Comparison of ENCODE assay signal across 16 cellular contexts in genomic region chr2:10617241-10617640, GRCh38.
"Had no signal": no experiment of that assay in that cellular context is flagged by ENCODE, and none has a peak within 500 bp of the region (broad histone marks: within the 10 kb centered on the region; RNA-seq: fewer than 3 reads in every experiment).

No MANE protein-coding gene starts in this region.

- H3K9me3 ChIP-seq: mucosa of descending colon, sigmoid colon, stomach, thoracic aorta had no signal

- H3K27me3 Mint-ChIP-seq: natural killer cell treated with Interleukin-12 subunit alpha and Interleukin-12 subunit beta and Interleukin-15 and Interleukin-18, amount 100 ng/mL, for 72 hours had no signal

- DNase-seq: effector CD4-positive, alpha-beta T cell; foreskin melanocyte; hippocampal formation; left colon; mucosa of descending colon; posterior cingulate gyrus; sigmoid colon; stimulated activated CD4-positive, alpha-beta T cell treated with anti-CD3 and anti-CD28 coated beads, Interleukin-2, amount 100 ng/mL, for 24 hours; stimulated activated CD4-positive, alpha-beta T cell treated with anti-CD3 and anti-CD28 coated beads, Interleukin-4, amount 100 ng/mL, for 4 hours; stimulated activated naive CD4-positive, alpha-beta T cell; stomach; trophoblast cell had no signal

- H3K27ac ChIP-seq: coronary artery, sigmoid colon, skin epidermis, stomach, thoracic aorta had no signal

- H3K27me3 ChIP-seq: sigmoid colon, stomach had no signal

- ATAC-seq: left colon; mucosa of descending colon; natural killer cell treated with Interleukin-12 subunit alpha and Interleukin-12 subunit beta and Interleukin-15 and Interleukin-18, amount 100 ng/mL, for 72 hours had no signal

- H3K4me3 ChIP-seq: coronary artery, mucosa of descending colon, sigmoid colon, skin epidermis, stomach, thoracic aorta had no signal

- H3K9me3 Mint-ChIP-seq: natural killer cell treated with Interleukin-12 subunit alpha and Interleukin-12 subunit beta and Interleukin-15 and Interleukin-18, amount 100 ng/mL, for 72 hours had no signal

- H3K4me3 Mint-ChIP-seq: natural killer cell treated with Interleukin-12 subunit alpha and Interleukin-12 subunit beta and Interleukin-15 and Interleukin-18, amount 100 ng/mL, for 72 hours had no signal

- H3K4me1 ChIP-seq: sigmoid colon had no signal

- H3K27ac Mint-ChIP-seq: natural killer cell treated with Interleukin-12 subunit alpha and Interleukin-12 subunit beta and Interleukin-15 and Interleukin-18, amount 100 ng/mL, for 72 hours had no signal
